In the genomic region with DNA sequence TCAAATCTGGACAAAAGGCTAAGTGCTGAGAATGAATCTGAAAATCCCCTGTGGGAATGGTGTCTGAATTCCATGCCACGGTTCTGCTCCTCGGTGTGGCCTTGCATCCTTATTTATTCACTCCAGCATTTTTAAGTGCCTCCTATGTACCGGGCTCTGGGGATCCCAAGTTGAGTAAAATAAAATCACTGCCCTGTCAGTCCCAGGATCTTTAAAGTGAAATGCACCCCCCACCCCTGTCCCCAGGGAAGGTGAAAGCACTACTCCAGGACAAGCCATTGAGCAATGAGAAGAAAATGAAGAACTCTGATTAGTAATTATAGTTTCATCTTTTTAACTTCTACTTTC, we compare ENCODE assay signal across 14 cellular contexts. TPM values are rescaled to one million over a fixed set of nuclear protein-coding genes. Genes with fewer than 3 reads are reported as not detected.
A peak's percentile ranks its signal among the peaks of the same experiment; 100 is the strongest.
DNase-seq lines count a peak whose midpoint lies in the region; ATAC-seq and TF ChIP-seq lines count a peak whose summit lies in the region.
"Had no signal": no experiment of that assay in that cellular context is flagged by ENCODE, and none has a peak within 500 bp of the region (broad histone marks: within the 10 kb centered on the region; RNA-seq: fewer than 3 reads in every experiment).

No MANE protein-coding gene starts in this region.

- DNase-seq in M059J (ENCODE audit: low read depth) (peak; percentile 40), colonic mucosa (no peak), right lobe of liver (no peak), spleen (no peak), posterior vena cava (ENCODE audit: low spot score) (no peak), HUDEP-2 (lab: John Stamatoyannopoulos, UW; ENCODE audit: unreplicated experiment in 76 of 76) (no peak)
- DNase-seq: activated CD4-positive, alpha-beta T cell treated with anti-CD3 and anti-CD28 coated beads for 1 hour; activated naive CD4-positive, alpha-beta T cell treated with Interleukin-2 at 50 U/mL for 16 hours; effector CD8-positive, alpha-beta T cell; natural killer cell; NCI-H2227 treated with DMSO at 0.1 percent for 48 hours; upper lobe of left lung had no signal

- no peaks in the 10 kb centered on the region for H3K9me3 ChIP-seq in colonic mucosa
- no peaks in the 10 kb centered on the region for H3K9me3 ChIP-seq in right lobe of liver
- no peaks in the 10 kb centered on the region for H3K9me3 ChIP-seq in spleen
- H3K9me3 ChIP-seq: upper lobe of left lung had no signal

- peak overlapping the region; percentile 74 for H3K4me3 ChIP-seq in colonic mucosa
- peak overlapping the region; percentile 15 to 70 (median 27) for H3K4me3 ChIP-seq in right lobe of liver
- peak overlapping the region in 5 of 8 donors; percentile 1 to 94 (median 83) for H3K4me3 ChIP-seq in spleen
- H3K4me3 ChIP-seq: upper lobe of left lung had no signal

- H3K27ac ChIP-seq in colonic mucosa = peak overlapping the region; percentile 91
- H3K27ac ChIP-seq in right lobe of liver = peak overlapping the region; percentile 54 to 97 (median 59)
- peak overlapping the region in 3 of 8 donors; percentile 50 to 58 (median 55) for H3K27ac ChIP-seq in spleen
- H3K27ac ChIP-seq: upper lobe of left lung had no signal

- H3K4me1 ChIP-seq in colonic mucosa = no peaks in the 10 kb centered on the region
- peaks cover 0 to 60% (median 8%) of the 10 kb centered on the region in 4 donors for H3K4me1 ChIP-seq in right lobe of liver
- peaks cover 2 to 72% (median 35%) of the 10 kb centered on the region in 6 donors for H3K4me1 ChIP-seq in spleen

- H3K9ac ChIP-seq in colonic mucosa (ENCODE audit: low read depth in 2 of 2, low read length in 2 of 2) = peak overlapping the region; percentile 24 to 99

- WGBS in right lobe of liver (ENCODE audit: insufficient coverage, low coverage, low lambda C conversion rate, missing lambda C conversion rate) = 13% methylated on average over 3 of the region's 3 CpGs
- 56 to 78% (median 76%) methylated on average over 3 of the region's 3 CpGs for WGBS in spleen, 5 donors

- ATAC-seq in right lobe of liver = no peak
- ATAC-seq in HG02840 (IDR thresholded peaks at IDR 0.05; ENCODE audit: low FRiP score, unreplicated experiment) = no peak
- ATAC-seq in SK-N-SH treated with all-trans-retinoic acid at 6 μM for 48 hours = no peak
- ATAC-seq: natural killer cell had no signal

- H3K27me3 ChIP-seq in colonic mucosa (no peaks in the 10 kb centered on the region), right lobe of liver (no peaks in the 10 kb centered on the region), spleen (replicated peaks in 1 of 7) (peaks cover 0 to 19% (median 0%) of the 10 kb centered on the region in 7 donors)

- intact Hi-C loops in colonic mucosa (cut with DNase I) (no loop called here), right lobe of liver (cut with DNase I) (no loop called here), spleen (cut with DNase I; ENCODE audit: low total_unique reads) (no loop called here), posterior vena cava (cut with DNase I) (no loop called here)

- TF ChIP-seq POLR2A in right lobe of liver (IDR thresholded peaks at IDR 0.05) (no peak), spleen (IDR thresholded peaks at IDR 0.05) (no peak)

- no peaks in the 10 kb centered on the region for H3K36me3 ChIP-seq in colonic mucosa
- H3K36me3 ChIP-seq in right lobe of liver = no peaks in the 10 kb centered on the region
- H3K36me3 ChIP-seq in spleen = no peaks in the 10 kb centered on the region
- H3K36me3 ChIP-seq: upper lobe of left lung had no signal

- TF ChIP-seq CTCF in colonic mucosa (IDR thresholded peaks at IDR 0.05) = no peak
- no peak for TF ChIP-seq CTCF in right lobe of liver (IDR thresholded peaks at IDR 0.05)
- no peak for TF ChIP-seq CTCF in spleen (IDR thresholded peaks at IDR 0.05 in 8 of 11, conservative IDR thresholded peaks at IDR 0.05 in 3 of 11)

TF ChIP-seq in SK-N-SH treated with all-trans-retinoic acid at 6 μM for 48 hours, 23 proteins besides CTCF, POLR2A, EP300 and RAD21:
- TF ChIP-seq TOX (CRISPR knock-in tag; IDR thresholded peaks at IDR 0.05; ENCODE audit: borderline replicate concordance) = no peak
- no peak for TF ChIP-seq ZNF8 (CRISPR knock-in tag; IDR thresholded peaks at IDR 0.05)
- no peak for TF ChIP-seq ARNTL (CRISPR knock-in tag; IDR thresholded peaks at IDR 0.05; ENCODE audit: borderline replicate concordance, low read depth)
- TF ChIP-seq BACH2 (CRISPR knock-in tag; IDR thresholded peaks at IDR 0.05; ENCODE audit: borderline replicate concordance) = no peak
- no peak for TF ChIP-seq CSRNP3 (CRISPR knock-in tag; IDR thresholded peaks at IDR 0.05)

RNA-seq across cellular contexts. Expression of gene LGR4, which starts 3.3 kb away (rescaled TPM):
- total RNA-seq in M059J (2014; rRNA removed; shearing (Covaris generic)) = 28.0 and 45.2 TPM in 2 replicates
- 10 to 100 TPM; 88.2 to 94.5 TPM for total RNA-seq in colonic mucosa
- total RNA-seq in right lobe of liver = 10 to 100 TPM; 32.5 to 46.3 (median 44.1) TPM
- total RNA-seq in spleen = 10 to 100 TPM; 12.3 to 47.2 (median 33.8) TPM
- polyA plus RNA-seq in spleen = 1 to 10 TPM; 1.5 to 5.1 (median 1.5) TPM
- total RNA-seq in posterior vena cava = 10 to 100 TPM; 10.8 to 15.4 TPM

RNA-seq across cellular contexts. Expression of gene LIN7C, which starts 37.3 kb away (rescaled TPM):
- total RNA-seq in M059J (2014; rRNA removed; shearing (Covaris generic)) = 57.9 and 68.4 TPM in 2 replicates
- total RNA-seq in colonic mucosa (10 to 100 TPM; 40.7 to 53.0 TPM), right lobe of liver (10 to 100 TPM; 22.6 to 33.2 (median 27.1) TPM), spleen (10 to 100 TPM; 24.7 to 42.4 (median 31.2) TPM), posterior vena cava (10 to 100 TPM; 33.6 to 37.1 TPM)
- polyA plus RNA-seq in spleen = 1 to 10 TPM; 4.8 to 8.9 (median 6.4) TPM

Comparison
In these comparisons a context has a peak if more than half of its experiments do, and no peak if none do; other contexts are left out.
1. H3K4me3 ChIP-seq: peak in every context shown above with its lines; median percentile 83 in spleen; 74 in colonic mucosa; 27 in right lobe of liver.